Comparison of ENCODE assay signal across 11 cellular contexts in genomic region chr7:123208793-123209192, GRCh38. TPM values are rescaled to one million over a fixed set of nuclear protein-coding genes. Genes with fewer than 3 reads are reported as not detected.
DNase-seq lines count a peak whose midpoint lies in the region; ATAC-seq, FAIRE-seq and TF ChIP-seq lines count a peak whose summit lies in the region.
"Had no signal": no experiment of that assay in that cellular context is flagged by ENCODE, and none has a peak within 500 bp of the region (broad histone marks: within the 10 kb centered on the region; RNA-seq: fewer than 3 reads in every experiment).

No MANE protein-coding gene starts in this region.

- TF ChIP-seq CTCF in DND-41 (IDR thresholded peaks at IDR 0.05; ENCODE audit: borderline replicate concordance, extremely low read depth, low read length, poor library complexity, severe bottlenecking): peak; percentile 21
- TF ChIP-seq CTCF in mucosa of descending colon (IDR thresholded peaks at IDR 0.05): no peak

- H4K20me1 ChIP-seq in DND-41 (ENCODE audit: insufficient read depth, low read length): no peaks in the 10 kb centered on the region

- H3K27me3 ChIP-seq in DND-41 (ENCODE audit: insufficient read depth, low read length, poor library complexity): no peaks in the 10 kb centered on the region

- no peaks in the 10 kb centered on the region for H3K79me2 ChIP-seq in DND-41 (ENCODE audit: insufficient read depth, low read length)

- H3K9ac ChIP-seq in DND-41 (ENCODE audit: low read depth, low read length): no peak overlapping the region

- H3K4me1 ChIP-seq in DND-41 (ENCODE audit: insufficient read depth, low read length) (no peaks in the 10 kb centered on the region), mucosa of descending colon (ENCODE audit: low read depth) (peaks cover 16% of the 10 kb centered on the region)

- no peak for TF ChIP-seq POLR2A in GM12891 (IDR thresholded peaks at IDR 0.05; ENCODE audit: low read depth, low read length)

- DNase-seq in DND-41: no peak
- peak; percentile 45 for DNase-seq in HT-29 (ENCODE audit: low spot score)
- peak; percentile 48 for DNase-seq in amniotic epithelial cell (ENCODE audit: low read depth)
- DNase-seq in mucosa of descending colon: peak in 1 of 3 donors; percentile 44
- no peak for DNase-seq in GM12891 (ENCODE audit: insufficient read length, low spot score)
- DNase-seq in NCI-H1930 (lab: John Stamatoyannopoulos, UW): no peak
- DNase-seq: activated CD4-positive, alpha-beta T cell treated with anti-CD3 and anti-CD28 coated beads for 4 hours; NCI-H446; occipital lobe had no signal

- intact Hi-C loops in mucosa of descending colon (cut with DNase I, micrococcal nuclease): loop anchor here in 1 of 2 donors (10.0 kb wide), 1 partner anchor 156 kb away; no protein-coding TSS in a partner anchor

- H3K9me3 ChIP-seq in DND-41 (ENCODE audit: insufficient read depth, low read length, severe bottlenecking) (no peaks in the 10 kb centered on the region), mucosa of descending colon (no peaks in the 10 kb centered on the region)

- no peak overlapping the region for H3K4me2 ChIP-seq in DND-41 (ENCODE audit: insufficient read depth, low read length)

- FAIRE-seq in GM12891 (lab: Jason Lieb, UNC): no peak

- H3K27ac ChIP-seq in DND-41 (ENCODE audit: low read length): no peak overlapping the region

- H3K36me3 ChIP-seq in DND-41 (ENCODE audit: insufficient read depth, low read length) (no peaks in the 10 kb centered on the region), mucosa of descending colon (ENCODE audit: low read depth) (no peaks in the 10 kb centered on the region)

- H3K4me3 ChIP-seq in DND-41 (ENCODE audit: low read depth in 1 of 2, low read length in 2 of 2) (no peak overlapping the region), mucosa of descending colon (no peak overlapping the region)

- ATAC-seq in DND-41 (ENCODE audit: insufficient read depth, low read depth) (no peak), mucosa of descending colon (peak; percentile 72), HG03432 (IDR thresholded peaks at IDR 0.05; ENCODE audit: unreplicated experiment) (no peak), GM21723 (IDR thresholded peaks at IDR 0.05; ENCODE audit: unreplicated experiment) (no peak)

- no peak overlapping the region for H2AFZ ChIP-seq in DND-41 (ENCODE audit: low read depth, low read length)

TF ChIP-seq in GM12891, 5 proteins besides CTCF, POLR2A, EP300 and RAD21:
- no peak for TF ChIP-seq POU2F2 (IDR thresholded peaks at IDR 0.05; ENCODE audit: low read depth, low read length)

RNA-seq across cellular contexts. Expression of gene SLC13A1, which starts 9.0 kb away (rescaled TPM):
- total RNA-seq in HT-29 (2014; rRNA removed; shearing (Covaris generic)): not detected in 2 replicates
- 1 to 10 TPM in 2 of 3 donors, under 1 TPM in 1; 0.63 to 2.1 (median 1.6) TPM for total RNA-seq in mucosa of descending colon
- polyA plus RNA-seq in GM12891 (2012; ENCODE audit: low read depth, missing spikeins): not detected
- total RNA-seq: occipital lobe had no signal

Comparison
In these comparisons a context has a peak if more than half of its experiments do, and no peak if none do; other contexts are left out.
1. DNase-seq: peak in HT-29 (single experiment) and amniotic epithelial cell (single experiment); none in DND-41 (single experiment), GM12891 (single experiment) and NCI-H1930 (0 of 2).